ENCODE assay signal across 16 cellular contexts in the genomic region with DNA sequence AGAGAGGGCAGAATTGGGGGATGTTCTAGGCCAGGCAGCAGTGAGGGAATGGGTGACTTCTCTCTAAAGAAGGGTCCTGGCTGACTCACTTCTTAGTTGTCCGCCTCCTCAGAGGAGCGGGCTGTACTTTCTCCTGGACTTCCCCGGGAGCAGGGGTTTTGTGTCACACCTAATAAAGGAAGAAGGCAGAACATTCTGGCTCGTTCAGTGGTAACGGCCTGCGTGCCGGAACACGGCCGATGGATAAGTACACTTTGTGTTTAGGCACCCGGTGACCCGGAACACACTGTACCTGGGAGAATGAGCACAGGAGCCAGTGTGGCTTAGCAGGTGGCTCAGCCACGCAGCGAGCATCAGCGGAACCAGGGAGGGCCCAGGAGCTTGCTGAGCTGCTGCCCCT.
"Had no signal": no experiment of that assay in that cellular context is flagged by ENCODE, and none has a peak within 500 bp of the region (broad histone marks: within the 10 kb centered on the region; RNA-seq: fewer than 3 reads in every experiment).

No MANE protein-coding gene starts in this region.

- H3K27ac ChIP-seq: esophagus squamous epithelium, hepatocyte, psoas muscle, stomach, thoracic aorta had no signal

- ATAC-seq: left ventricle myocardium superior, psoas muscle, sciatic nerve had no signal

- DNase-seq: activated CD4-positive, CD25-positive, alpha-beta regulatory T cell treated with anti-CD3 and anti-CD28 coated beads, Interleukin-2, amount 50 U/mL, for 72 hours; activated naive CD4-positive, alpha-beta T cell treated with anti-CD3 and anti-CD28 coated beads for 36 hours; activated T-cell treated with anti-CD3 and anti-CD28 coated beads, Interleukin-2, amount 50 U/mL, for 1 hour; esophagus squamous epithelium; left ventricle myocardium superior; mesenchymal stem cell; psoas muscle; stimulated activated CD4-positive, alpha-beta T cell treated with anti-CD3 and anti-CD28 coated beads, Interleukin-1b, Interleukin-23, amount 100 ng/mL, for 48 hours; stomach; T-helper 1 cell; T1000 had no signal

- H3K9me3 Mint-ChIP-seq: activated naive CD4-positive, alpha-beta T cell treated with anti-CD3 and anti-CD28 coated beads for 36 hours; activated T-helper 2 cell treated with anti-CD3 and anti-CD28 coated beads, Interferon-gamma antibody, Interleukin-2, Interleukin-4, amounts not matched to agents 10 μg/mL and 5 μg/mL and 100 μg/mL, durations not matched to agents 14 hours and 24 hours and 36 hours had no signal

- H3K4me1 ChIP-seq: esophagus squamous epithelium, psoas muscle, stomach had no signal

- H3K27ac Mint-ChIP-seq: activated naive CD4-positive, alpha-beta T cell treated with anti-CD3 and anti-CD28 coated beads for 36 hours; activated T-helper 2 cell treated with anti-CD3 and anti-CD28 coated beads, Interferon-gamma antibody, Interleukin-2, Interleukin-4, amounts not matched to agents 10 μg/mL and 5 μg/mL and 100 μg/mL, durations not matched to agents 14 hours and 24 hours and 36 hours; nephron had no signal

- H3K4me3 ChIP-seq: esophagus squamous epithelium, hepatocyte, psoas muscle, stomach, thoracic aorta had no signal

- H3K4me3 Mint-ChIP-seq: activated naive CD4-positive, alpha-beta T cell treated with anti-CD3 and anti-CD28 coated beads for 36 hours; nephron had no signal

- H3K9me3 ChIP-seq: esophagus squamous epithelium, psoas muscle, stomach, thoracic aorta had no signal

- H3K27me3 ChIP-seq: hepatocyte had no signal

- H3K4me1 Mint-ChIP-seq: nephron had no signal

- H2AFZ ChIP-seq: hepatocyte had no signal

- H3K36me3 ChIP-seq: esophagus squamous epithelium, stomach, thoracic aorta had no signal

- H3K4me2 ChIP-seq: hepatocyte had no signal

- H3K79me2 ChIP-seq: hepatocyte had no signal
